Comparison of ENCODE assay signal across 29 cellular contexts in the genomic region with DNA sequence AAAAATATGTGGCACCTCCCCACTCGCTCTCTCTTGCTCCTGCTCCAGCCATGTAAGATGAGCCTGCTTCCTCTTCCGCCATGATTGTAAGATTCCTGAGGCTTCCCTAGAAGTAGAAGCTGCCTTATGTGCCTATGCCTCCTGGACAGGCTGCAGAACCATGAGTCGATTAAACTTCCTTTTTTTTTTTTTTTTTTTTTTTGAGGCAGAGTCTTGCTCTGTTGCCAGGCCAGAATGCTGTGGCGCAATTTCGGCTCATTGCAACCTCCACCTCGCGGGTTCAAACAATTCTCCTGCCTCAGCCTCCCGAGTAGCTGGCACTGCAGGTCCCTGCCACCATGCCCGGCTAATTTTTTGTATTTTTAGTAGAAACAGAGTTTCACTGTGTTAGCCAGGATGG.
"Had no signal": no experiment of that assay in that cellular context is flagged by ENCODE, and none has a peak within 500 bp of the region (broad histone marks: within the 10 kb centered on the region; RNA-seq: fewer than 3 reads in every experiment).

No MANE protein-coding gene starts in this region.

- H3K27ac ChIP-seq: adrenal gland, body of pancreas, esophagus muscularis mucosa, foreskin keratinocyte, gastrocnemius medialis, heart left ventricle had no signal

- H3K27me3 ChIP-seq: adrenal gland, body of pancreas, esophagus muscularis mucosa, foreskin keratinocyte, gastrocnemius medialis, heart left ventricle had no signal

- H3K36me3 ChIP-seq: adrenal gland, esophagus muscularis mucosa, gastrocnemius medialis, heart left ventricle had no signal

- H3K4me1 ChIP-seq: adrenal gland, body of pancreas, foreskin keratinocyte, gastrocnemius medialis had no signal

- DNase-seq: activated CD4-positive, alpha-beta memory T cell treated with anti-CD3 and anti-CD28 coated beads for 36 hours; activated CD4-positive, alpha-beta T cell treated with anti-CD3 and anti-CD28 coated beads for 36 hours; activated CD4-positive, alpha-beta T cell treated with anti-CD3 and anti-CD28 coated beads, Interleukin-2, amount 10 ng/mL, durations not matched to agents 24 days and 14 days; activated CD4-positive, CD25-positive, alpha-beta regulatory T cell; activated CD4-positive, CD25-positive, alpha-beta regulatory T cell treated with anti-CD3 and anti-CD28 coated beads, Interleukin-2, amount 50 U/mL, for 72 hours; activated CD8-positive, alpha-beta memory T cell treated with anti-CD3 and anti-CD28 coated beads, Interleukin-2, amount 10 ng/mL, durations not matched to agents 7 days and 5 days; activated CD8-positive, alpha-beta memory T cell treated with anti-CD3 and anti-CD28 coated beads, Interleukin-2, amount 50 U/mL, for 4 hours; activated CD8-positive, alpha-beta T cell treated with anti-CD3 and anti-CD28 coated beads, Interleukin-2, amount 10 ng/mL, durations not matched to agents 7 days and 5 days; activated effector memory CD4-positive, alpha-beta T cell treated with anti-CD3 and anti-CD28 coated beads, Interleukin-2, amount 50 U/mL, for 16 hours; activated naive CD4-positive, alpha-beta T cell treated with anti-CD3 and anti-CD28 coated beads for 36 hours; activated naive CD8-positive, alpha-beta T cell treated with anti-CD3 and anti-CD28 coated beads for 36 hours; activated naive CD8-positive, alpha-beta T cell treated with anti-CD3 and anti-CD28 coated beads, Interleukin-2, amount 50 U/mL, for 24 hours; activated T-cell treated with anti-CD3 and anti-CD28 coated beads, Interleukin-2, amount 50 U/mL, for 1 hour; activated T-cell treated with anti-CD3 and anti-CD28 coated beads, Interleukin-2, amount 50 U/mL, for 48 hours; adrenal gland; amygdala; aorta; body of pancreas; caudate nucleus; cortex of kidney; dermis blood vessel endothelial cell; effector CD4-positive, alpha-beta T cell; effector memory CD8-positive, alpha-beta T cell; erythroblast; foreskin keratinocyte; gastrocnemius medialis; glutamatergic neuron; heart left ventricle had no signal

- H3K9me3 ChIP-seq: adrenal gland, body of pancreas, esophagus muscularis mucosa, gastrocnemius medialis, heart left ventricle had no signal

- H3K4me3 ChIP-seq: adrenal gland, body of pancreas, esophagus muscularis mucosa, gastrocnemius medialis, heart left ventricle had no signal
